14 cellular contexts compared by ENCODE assay signal in genomic region chr13:43072394-43072793, GRCh38. TPM values are rescaled to one million over a fixed set of nuclear protein-coding genes. Genes with fewer than 3 reads are reported as not detected.
DNase-seq lines count a peak whose midpoint lies in the region; ATAC-seq and TF ChIP-seq lines count a peak whose summit lies in the region.
"Had no signal": no experiment of that assay in that cellular context is flagged by ENCODE, and none has a peak within 500 bp of the region (broad histone marks: within the 10 kb centered on the region; RNA-seq: fewer than 3 reads in every experiment).

No MANE protein-coding gene starts in this region.

- no peaks in the 10 kb centered on the region for H3K36me3 Mint-ChIP-seq in naive B cell

- H3K9me3 Mint-ChIP-seq in naive B cell = no peaks in the 10 kb centered on the region
- H3K9me3 Mint-ChIP-seq: activated T-cell treated with anti-CD3 and anti-CD28 coated beads, Interleukin-2, amount 50 U/mL, for 24 hours had no signal

- H3K4me3 ChIP-seq in AG10803 (ENCODE audit: low read length) = no peak overlapping the region
- no peak overlapping the region for H3K4me3 ChIP-seq in fibroblast of pulmonary artery (replicated peaks; ENCODE audit: low read depth, low read length)
- H3K4me3 ChIP-seq: transverse colon had no signal

- no peak for TF ChIP-seq EP300 in Ishikawa (IDR thresholded peaks at IDR 0.05; ENCODE audit: borderline replicate concordance)

- peak overlapping the region in 4 of 6 donors; percentile 9 to 86 (median 50) for H3K27ac Mint-ChIP-seq in naive B cell
- H3K27ac Mint-ChIP-seq: activated T-cell treated with anti-CD3 and anti-CD28 coated beads, Interleukin-2, amount 50 U/mL, for 24 hours had no signal

- peaks cover 20 to 44% (median 41%) of the 10 kb centered on the region in 3 donors for H3K4me1 Mint-ChIP-seq in naive B cell

- H3K4me3 Mint-ChIP-seq in naive B cell = no peak overlapping the region
- H3K4me3 Mint-ChIP-seq: activated T-cell treated with anti-CD3 and anti-CD28 coated beads, Interleukin-2, amount 50 U/mL, for 24 hours had no signal

- H3K27me3 Mint-ChIP-seq in naive B cell = no peaks in the 10 kb centered on the region
- H3K27me3 Mint-ChIP-seq: activated T-cell treated with anti-CD3 and anti-CD28 coated beads, Interleukin-2, amount 50 U/mL, for 24 hours had no signal

- TF ChIP-seq RAD21 in Ishikawa (IDR thresholded peaks at IDR 0.05; ENCODE audit: low read depth) = no peak

- DNase-seq in AG10803 (ENCODE audit: low read depth) (peak; percentile 23), fibroblast of pulmonary artery (ENCODE audit: low read depth) (peak; percentile 45), naive B cell (no peak), AG08395 (ENCODE audit: low spot score) (no peak), NOMO-1 treated with dmso at 0.1 percent for 144 hours (lab: John Stamatoyannopoulos, UW; ENCODE audit: unreplicated experiment) (no peak), NCI-H1436 treated with DMSO at 0.1 percent for 48 hours (lab: John Stamatoyannopoulos, UW) (no peak), T-helper 9 cell (no peak)
- DNase-seq: activated T-cell treated with anti-CD3 and anti-CD28 coated beads, Interleukin-2, amount 50 U/mL, for 24 hours; NCI-H1092; retina; stimulated activated CD8-positive, alpha-beta memory T cell treated with anti-CD3 and anti-CD28 coated beads, Interleukin-4, amount 100 ng/mL, for 48 hours; T1000; transverse colon had no signal

- TF ChIP-seq CTCF in AG10803 (conservative IDR thresholded peaks at IDR 0.05; ENCODE audit: low read length) = no peak
- TF ChIP-seq CTCF in fibroblast of pulmonary artery (IDR thresholded peaks at IDR 0.05; ENCODE audit: low read length, missing control alignments) = no peak

- ATAC-seq in naive B cell (ENCODE audit: low read depth in 2 of 2) = no peak

TF ChIP-seq in Ishikawa, 13 proteins besides CTCF, POLR2A, EP300 and RAD21:
- TF ChIP-seq, protein P1, sequence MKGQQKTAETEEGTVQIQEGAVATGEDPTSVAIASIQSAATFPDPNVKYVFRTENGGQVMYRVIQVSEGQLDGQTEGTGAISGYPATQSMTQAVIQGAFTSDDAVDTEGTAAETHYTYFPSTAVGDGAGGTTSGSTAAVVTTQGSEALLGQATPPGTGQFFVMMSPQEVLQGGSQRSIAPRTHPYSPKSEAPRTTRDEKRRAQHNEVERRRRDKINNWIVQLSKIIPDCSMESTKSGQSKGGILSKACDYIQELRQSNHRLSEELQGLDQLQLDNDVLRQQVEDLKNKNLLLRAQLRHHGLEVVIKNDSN (IDR thresholded peaks at IDR 0.05) = no peak
- TF ChIP-seq CEBPB (IDR thresholded peaks at IDR 0.05) = peak; percentile 91

RNA-seq across cellular contexts. Expression of gene DNAJC15, which starts 49.0 kb away (rescaled TPM):
- 10 to 100 TPM; 17.0 to 46.1 (median 32.9) TPM for polyA plus RNA-seq in naive B cell (ENCODE audit: low read depth in 6 of 6)

Comparison
In these comparisons a context has a peak if more than half of its experiments do, and no peak if none do; other contexts are left out.
1. DNase-seq: peak in AG10803 (single experiment) and fibroblast of pulmonary artery (single experiment); none in naive B cell (single experiment), AG08395 (single experiment), NOMO-1 treated with dmso at 0.1 percent for 144 hours (single experiment), NCI-H1436 treated with DMSO at 0.1 percent for 48 hours (single experiment) and T-helper 9 cell (single experiment).